24 cellular contexts compared by ENCODE assay signal in genomic region chr4:56633486-56633885, GRCh38. TPM values are rescaled to one million over a fixed set of nuclear protein-coding genes. Genes with fewer than 3 reads are reported as not detected.
"Had no signal": no experiment of that assay in that cellular context is flagged by ENCODE, and none has a peak within 500 bp of the region (broad histone marks: within the 10 kb centered on the region; RNA-seq: fewer than 3 reads in every experiment).

No MANE protein-coding gene starts in this region.

- H3K4me3 ChIP-seq: ascending aorta, coronary artery, dorsolateral prefrontal cortex, esophagus squamous epithelium had no signal

- DNase-seq: activated CD4-positive, alpha-beta memory T cell treated with anti-CD3 and anti-CD28 coated beads, Interleukin-2, amount 10 ng/mL, durations not matched to agents 7 days and 5 days; activated CD4-positive, alpha-beta T cell treated with anti-CD3 and anti-CD28 coated beads for 1 hour; activated CD4-positive, alpha-beta T cell treated with anti-CD3 and anti-CD28 coated beads for 4 hours; activated CD4-positive, alpha-beta T cell treated with anti-CD3 and anti-CD28 coated beads, Interleukin-2, amount 10 ng/mL, durations not matched to agents 7 days and 5 days; activated CD4-positive, alpha-beta T cell treated with anti-CD3 and anti-CD28 coated beads, Interleukin-2, amount 50 U/mL, for 4 hours; activated CD4-positive, CD25-positive, alpha-beta regulatory T cell; activated CD8-positive, alpha-beta memory T cell treated with anti-CD3 and anti-CD28 coated beads, Interleukin-2, amount 50 U/mL, for 48 hours; activated gamma-delta T cell; activated naive CD4-positive, alpha-beta T cell; activated naive CD4-positive, alpha-beta T cell treated with anti-CD3 and anti-CD28 coated beads, Interleukin-2, amount 10 ng/mL, durations not matched to agents 7 days and 5 days; activated naive CD8-positive, alpha-beta T cell treated with anti-CD3 and anti-CD28 coated beads, Interleukin-2, amount 10 ng/mL, durations not matched to agents 7 days and 5 days; activated T-cell treated with anti-CD3 and anti-CD28 coated beads for 4 hours; activated T-cell treated with anti-CD3 and anti-CD28 coated beads, Interleukin-2, amount 50 U/mL, for 24 hours; activated T-cell treated with anti-CD3 and anti-CD28 coated beads, Interleukin-2, amount 50 U/mL, for 72 hours; dorsolateral prefrontal cortex; effector memory CD4-positive, alpha-beta T cell; endodermal cell; erythroblast; esophagus squamous epithelium; head of caudate nucleus; T-helper 2 cell had no signal

- H3K9me3 ChIP-seq: esophagus squamous epithelium had no signal

- ATAC-seq: activated naive CD4-positive, alpha-beta T cell treated with anti-CD3 and anti-CD28 coated beads, Interleukin-2, amount 50 U/mL, for 72 hours; activated T-cell treated with anti-CD3 and anti-CD28 coated beads, Interleukin-2, amount 50 U/mL, for 72 hours had no signal

- H3K4me1 ChIP-seq: ascending aorta had no signal

- H3K27ac ChIP-seq: ascending aorta, coronary artery, dorsolateral prefrontal cortex, esophagus squamous epithelium had no signal

- H3K36me3 ChIP-seq: ascending aorta, esophagus squamous epithelium had no signal

- H3K27me3 ChIP-seq: ascending aorta, dorsolateral prefrontal cortex, esophagus squamous epithelium had no signal

RNA-seq across cellular contexts. Expression of gene HOPX, which starts 47.6 kb away (rescaled TPM):
- total RNA-seq: endodermal cell had no signal
